ENCODE assay signal across 21 cellular contexts in the genomic region with DNA sequence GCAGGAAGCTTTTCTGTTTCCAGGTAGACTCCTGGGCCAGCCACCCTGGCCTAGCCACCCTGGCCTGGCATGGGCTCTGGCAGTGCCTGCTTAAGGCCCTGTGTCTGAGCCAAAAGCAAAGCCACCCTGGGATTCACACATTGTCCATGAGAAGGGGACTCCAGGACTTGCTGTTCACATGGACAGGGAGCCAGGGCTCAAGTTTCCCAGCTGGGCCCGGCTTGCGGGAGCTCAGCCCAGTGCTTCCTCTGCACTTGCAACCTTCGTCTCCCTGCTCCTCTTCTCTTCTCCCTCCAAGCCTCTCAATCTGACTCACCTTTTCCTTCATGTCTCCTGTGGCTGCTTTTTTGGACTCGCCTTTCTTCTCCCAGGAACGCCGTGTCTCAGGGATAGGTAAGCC.
DNase-seq lines count a peak whose midpoint lies in the region; ATAC-seq and TF ChIP-seq lines count a peak whose summit lies in the region.
"Had no signal": no experiment of that assay in that cellular context is flagged by ENCODE, and none has a peak within 500 bp of the region (broad histone marks: within the 10 kb centered on the region; RNA-seq: fewer than 3 reads in every experiment).

No MANE protein-coding gene starts in this region.

- TF ChIP-seq CTCF in Caco-2 (IDR thresholded peaks at IDR 0.05; ENCODE audit: insufficient read depth in 1 of 2, low read depth in 1 of 2, low read length in 1 of 2, severe bottlenecking in 1 of 2, unreplicated experiment in 1 of 2) = no peak
- TF ChIP-seq CTCF in activated CD8-positive, alpha-beta T cell treated with anti-CD3 and anti-CD28 coated beads for 36 hours (IDR thresholded peaks at IDR 0.05) = no peak
- TF ChIP-seq CTCF in esophagus muscularis mucosa (IDR thresholded peaks at IDR 0.05) = no peak
- no peak for TF ChIP-seq CTCF in GM10248 (IDR thresholded peaks at IDR 0.05; ENCODE audit: control extremely low read depth, extremely low read depth, low read depth, missing control alignments)

- H3K9me3 Mint-ChIP-seq in Caco-2 (ENCODE audit: unreplicated experiment) = no peaks in the 10 kb centered on the region
- no peaks in the 10 kb centered on the region for H3K9me3 Mint-ChIP-seq in activated CD8-positive, alpha-beta T cell treated with anti-CD3 and anti-CD28 coated beads for 36 hours
- no peaks in the 10 kb centered on the region for H3K9me3 Mint-ChIP-seq in stimulated activated effector memory CD8-positive, alpha-beta T cell treated with anti-CD3 and anti-CD28 coated beads, Interleukin-12 subunit alpha, Interleukin-12 subunit beta, amount 100 ng/mL, for 72 hours
- H3K9me3 Mint-ChIP-seq: activated naive CD4-positive, alpha-beta T cell treated with anti-CD3 and anti-CD28 coated beads, Interleukin-2, amount 50 U/mL, for 72 hours; brain; CD8-positive, alpha-beta memory T cell; nephron had no signal

- intact Hi-C loops in Caco-2 (cut with micrococcal nuclease; ENCODE audit: unreplicated experiment) = no loop called here
- intact Hi-C loops in activated CD8-positive, alpha-beta T cell treated with anti-CD3 and anti-CD28 coated beads for 36 hours (cut with micrococcal nuclease) = no loop called here
- intact Hi-C loops in esophagus muscularis mucosa (cut with DNase I) = no loop called here

- DNase-seq in Caco-2 (no peak), esophagus muscularis mucosa (ENCODE audit: extremely low spot score) (no peak), NCI-H524 treated with DMSO at 0.1 percent for 48 hours (lab: John Stamatoyannopoulos, UW) (no peak), NOMO-1 (lab: John Stamatoyannopoulos, UW; ENCODE audit: unreplicated experiment in 2 of 2) (no peak), GM10248 (ENCODE audit: extremely low spot score) (no peak)
- no peak for DNase-seq in activated CD8-positive, alpha-beta T cell treated with anti-CD3 and anti-CD28 coated beads for 36 hours
- no peak for DNase-seq in stimulated activated effector memory CD8-positive, alpha-beta T cell treated with anti-CD3 and anti-CD28 coated beads, Interleukin-12 subunit alpha, Interleukin-12 subunit beta, amount 100 ng/mL, for 72 hours (ENCODE audit: low spot score in 2 of 2)
- DNase-seq: activated CD4-positive, alpha-beta T cell treated with anti-CD3 and anti-CD28 coated beads for 48 hours; activated T-cell treated with anti-CD3 and anti-CD28 coated beads for 4 hours; CD8-positive, alpha-beta memory T cell; kidney glomerular epithelial cell; NCI-H187 treated with DMSO at 0.1 percent for 48 hours; NCI-H446; small intestine; stimulated activated CD4-positive, alpha-beta T cell treated with anti-CD3 and anti-CD28 coated beads, Interleukin-2, amount 100 ng/mL, for 48 hours had no signal

- no peaks in the 10 kb centered on the region for H3K27me3 Mint-ChIP-seq in Caco-2 (ENCODE audit: insufficient read depth, unreplicated experiment)
- no peaks in the 10 kb centered on the region for H3K27me3 Mint-ChIP-seq in activated CD8-positive, alpha-beta T cell treated with anti-CD3 and anti-CD28 coated beads for 36 hours
- H3K27me3 Mint-ChIP-seq: CD8-positive, alpha-beta memory T cell; progenitor cell of endocrine pancreas had no signal

- H3K27ac Mint-ChIP-seq in Caco-2 (ENCODE audit: unreplicated experiment) = peak overlapping the region; percentile 54
- peak overlapping the region; percentile 22 for H3K27ac Mint-ChIP-seq in activated CD8-positive, alpha-beta T cell treated with anti-CD3 and anti-CD28 coated beads for 36 hours
- peak overlapping the region; percentile 44 for H3K27ac Mint-ChIP-seq in stimulated activated effector memory CD8-positive, alpha-beta T cell treated with anti-CD3 and anti-CD28 coated beads, Interleukin-12 subunit alpha, Interleukin-12 subunit beta, amount 100 ng/mL, for 72 hours
- H3K27ac Mint-ChIP-seq: nephron, progenitor cell of endocrine pancreas had no signal

- no peak for TF ChIP-seq EP300 in esophagus muscularis mucosa (IDR thresholded peaks at IDR 0.05)

- H3K36me3 Mint-ChIP-seq in Caco-2 (ENCODE audit: insufficient read depth, unreplicated experiment) = peaks cover 90% of the 10 kb centered on the region
- peaks cover 34% of the 10 kb centered on the region for H3K36me3 Mint-ChIP-seq in activated CD8-positive, alpha-beta T cell treated with anti-CD3 and anti-CD28 coated beads for 36 hours (ENCODE audit: low read depth)
- peaks cover 98% of the 10 kb centered on the region for H3K36me3 Mint-ChIP-seq in stimulated activated effector memory CD8-positive, alpha-beta T cell treated with anti-CD3 and anti-CD28 coated beads, Interleukin-12 subunit alpha, Interleukin-12 subunit beta, amount 100 ng/mL, for 72 hours
- H3K36me3 Mint-ChIP-seq: brain had no signal

- H3K27ac ChIP-seq in esophagus muscularis mucosa (replicated peaks in 1 of 4) = peak overlapping the region; percentile 65 to 89 (median 88)
- H3K27ac ChIP-seq: KMS-11 had no signal

- CTCF ChIA-PET in Caco-2 (lab: Charles Lee) = no interaction called here
- CTCF ChIA-PET in activated CD8-positive, alpha-beta T cell treated with anti-CD3 and anti-CD28 coated beads for 36 hours (lab: Charles Lee) = interaction anchor here (1.2 to 6.5 kb wide), 4 partner anchors 41 to 496 kb away, joined by 4 to 51 read pairs (median 44); no protein-coding TSS in a partner anchor
- CTCF ChIA-PET in GM10248 (lab: Yijun Ruan, JAX) = interaction anchor here (1.4 to 7.1 kb wide), 3 partner anchors 41 to 195 kb away, joined by 3 to 66 read pairs (median 11); no protein-coding TSS in a partner anchor

- H3K4me1 Mint-ChIP-seq in Caco-2 (ENCODE audit: low read depth, unreplicated experiment) = peaks cover 36% of the 10 kb centered on the region
- H3K4me1 Mint-ChIP-seq in activated CD8-positive, alpha-beta T cell treated with anti-CD3 and anti-CD28 coated beads for 36 hours (ENCODE audit: low read depth) = peaks cover 35% of the 10 kb centered on the region
- H3K4me1 Mint-ChIP-seq in stimulated activated effector memory CD8-positive, alpha-beta T cell treated with anti-CD3 and anti-CD28 coated beads, Interleukin-12 subunit alpha, Interleukin-12 subunit beta, amount 100 ng/mL, for 72 hours = peaks cover 53% of the 10 kb centered on the region

- H3K4me3 ChIP-seq in Caco-2 (ENCODE audit: low read depth, low read length) (no peak overlapping the region), esophagus muscularis mucosa (no peak overlapping the region)

- peaks cover 34% of the 10 kb centered on the region for H3K4me1 ChIP-seq in Caco-2
- peaks cover 35 to 98% (median 96%) of the 10 kb centered on the region in 4 donors for H3K4me1 ChIP-seq in esophagus muscularis mucosa

- POLR2A ChIA-PET in Caco-2 (lab: Charles Lee) = no interaction called here
- POLR2A ChIA-PET in activated CD8-positive, alpha-beta T cell treated with anti-CD3 and anti-CD28 coated beads for 36 hours (lab: Charles Lee) = interaction anchor here (0.9 to 2.2 kb wide), 3 partner anchors 17 to 111 kb away, joined by 3 to 9 read pairs (median 4); no protein-coding TSS in a partner anchor
- POLR2A ChIA-PET in GM10248 (lab: Yijun Ruan, JAX) = no interaction called here

- TF ChIP-seq POLR2A in esophagus muscularis mucosa (IDR thresholded peaks at IDR 0.05; ENCODE audit: low read depth) = no peak

- H3K4me3 Mint-ChIP-seq in Caco-2 (ENCODE audit: unreplicated experiment) = no peak overlapping the region
- H3K4me3 Mint-ChIP-seq in activated CD8-positive, alpha-beta T cell treated with anti-CD3 and anti-CD28 coated beads for 36 hours = no peak overlapping the region
- H3K4me3 Mint-ChIP-seq in stimulated activated effector memory CD8-positive, alpha-beta T cell treated with anti-CD3 and anti-CD28 coated beads, Interleukin-12 subunit alpha, Interleukin-12 subunit beta, amount 100 ng/mL, for 72 hours = no peak overlapping the region
- H3K4me3 Mint-ChIP-seq: brain; CD8-positive, alpha-beta memory T cell; nephron had no signal

- WGBS in esophagus muscularis mucosa = 80% methylated on average over 6 of the region's 6 CpGs

- 0 out of 2 replicates have a peak, but pooled peaks cover 3% of the 10 kb centered on the region for H3K36me3 ChIP-seq in Caco-2 (ENCODE audit: control insufficient read depth, insufficient read depth, low read length)
- peaks cover 0 to 76% (median 40%) of the 10 kb centered on the region in 4 donors for H3K36me3 ChIP-seq in esophagus muscularis mucosa

- H3K9me3 ChIP-seq in Caco-2 = no peaks in the 10 kb centered on the region
- H3K9me3 ChIP-seq in esophagus muscularis mucosa = no peaks in the 10 kb centered on the region

- ATAC-seq in activated CD8-positive, alpha-beta T cell treated with anti-CD3 and anti-CD28 coated beads for 36 hours = no peak
- no peak for ATAC-seq in stimulated activated effector memory CD8-positive, alpha-beta T cell treated with anti-CD3 and anti-CD28 coated beads, Interleukin-12 subunit alpha, Interleukin-12 subunit beta, amount 100 ng/mL, for 72 hours
- ATAC-seq in HG03354 (IDR thresholded peaks at IDR 0.05; ENCODE audit: poor library complexity, severe bottlenecking, unreplicated experiment) = no peak
- ATAC-seq: activated naive CD4-positive, alpha-beta T cell treated with anti-CD3 and anti-CD28 coated beads, Interleukin-2, amount 50 U/mL, for 72 hours had no signal

- H3K27me3 ChIP-seq in Caco-2 (replicated peaks; ENCODE audit: control insufficient read depth, insufficient read depth, low read length) = no peaks in the 10 kb centered on the region
- no peaks in the 10 kb centered on the region for H3K27me3 ChIP-seq in esophagus muscularis mucosa

- no TSS peak for BruUV-seq in Caco-2 (replicated peaks; lab: Mats Ljungman, UMichigan)
